In genomic region chr1:85258536-85259117, GRCh38 we compare ENCODE assay signal across 8 cellular contexts.
DNase-seq lines count a peak whose midpoint lies in the region; ATAC-seq and TF ChIP-seq lines count a peak whose summit lies in the region.

No MANE protein-coding gene starts in this region.

- H3K27me3 ChIP-seq in KMS-11 (ENCODE audit: insufficient read depth, low read depth) = no peaks in the 10 kb centered on the region
- H3K27me3 ChIP-seq in muscle layer of duodenum (ENCODE audit: low read depth, low read length) = no peaks in the 10 kb centered on the region

- no peak overlapping the region for H2AFZ ChIP-seq in KMS-11 (ENCODE audit: low read depth)

- H3K4me3 ChIP-seq in AG10803 (ENCODE audit: low read length) (peak overlapping the region; percentile 89), KMS-11 (IDR thresholded peaks at IDR 0.05; ENCODE audit: insufficient read depth, low read depth, low read length) (no peak overlapping the region), choroid plexus epithelial cell (ENCODE audit: low read depth, low read length) (peak overlapping the region; percentile 90), muscle layer of duodenum (ENCODE audit: low read depth in 1 of 2, low read length in 2 of 2) (peak overlapping the region; percentile 78 to 83)

- peak overlapping the region; percentile 48 for H3K4me2 ChIP-seq in KMS-11

- DNase-seq in AG10803 (ENCODE audit: low read depth) (peak; percentile 62), choroid plexus epithelial cell (ENCODE audit: low read depth) (peak; percentile 74), NCI-H82 treated with DMSO at 0.1 percent for 48 hours (lab: John Stamatoyannopoulos, UW; ENCODE audit: unreplicated experiment) (no peak), SHP77 treated with DMSO at 0.1 percent for 48 hours (lab: John Stamatoyannopoulos, UW) (no peak), MV-4-11 (lab: John Stamatoyannopoulos, UW) (no peak)

- H3K4me1 ChIP-seq in KMS-11 (ENCODE audit: low read depth, poor library complexity, severe bottlenecking) (peaks cover 7% of the 10 kb centered on the region), muscle layer of duodenum (ENCODE audit: control insufficient read depth in 1 of 2, insufficient read depth in 2 of 2, low read length in 2 of 2) (peaks cover 9 to 42% of the 10 kb centered on the region in 2 donors)

- H3K27ac ChIP-seq in KMS-11 = no peak overlapping the region
- H3K27ac ChIP-seq in muscle layer of duodenum (ENCODE audit: low read length) = peak overlapping the region; percentile 61

- H3K79me2 ChIP-seq in KMS-11 (ENCODE audit: insufficient read depth, low read depth) = peaks cover 11% of the 10 kb centered on the region; the same call in 1 of the 2 replicates

- H4K20me1 ChIP-seq in KMS-11 (ENCODE audit: insufficient read depth) = no peaks in the 10 kb centered on the region

- TF ChIP-seq CTCF in AG10803 (conservative IDR thresholded peaks at IDR 0.05; ENCODE audit: low read length) (0 out of 2 replicates have a peak, but pooled peaks have one; percentile 27), KMS-11 (conservative IDR thresholded peaks at IDR 0.05; ENCODE audit: low read depth, low read length) (no peak), choroid plexus epithelial cell (conservative IDR thresholded peaks at IDR 0.05; ENCODE audit: low read depth, low read length) (peak; percentile 33)

- H3K9ac ChIP-seq in KMS-11 = peak overlapping the region; percentile 31; the same call in 1 of the 2 replicates

- H3K9me3 ChIP-seq in muscle layer of duodenum (ENCODE audit: control insufficient read depth in 1 of 2, low read length in 2 of 2) = no peaks in the 10 kb centered on the region

- no peaks in the 10 kb centered on the region for H3K36me3 ChIP-seq in KMS-11 (ENCODE audit: insufficient read depth)
- H3K36me3 ChIP-seq in muscle layer of duodenum (ENCODE audit: control insufficient read depth in 1 of 2, insufficient read depth in 2 of 2, low read length in 2 of 2) = peaks cover 10 to 12% of the 10 kb centered on the region in 2 donors

- no peak for ATAC-seq in HG03025 (IDR thresholded peaks at IDR 0.05; ENCODE audit: low FRiP score, unreplicated experiment)

Comparison
In these comparisons a context has a peak if more than half of its experiments do, and no peak if none do; other contexts are left out.
1. DNase-seq: peak in AG10803 (single experiment) and choroid plexus epithelial cell (single experiment); none in NCI-H82 treated with DMSO at 0.1 percent for 48 hours (single experiment), SHP77 treated with DMSO at 0.1 percent for 48 hours (single experiment) and MV-4-11 (single experiment).